Comparison of ENCODE assay signal across 26 cellular contexts in the genomic region with DNA sequence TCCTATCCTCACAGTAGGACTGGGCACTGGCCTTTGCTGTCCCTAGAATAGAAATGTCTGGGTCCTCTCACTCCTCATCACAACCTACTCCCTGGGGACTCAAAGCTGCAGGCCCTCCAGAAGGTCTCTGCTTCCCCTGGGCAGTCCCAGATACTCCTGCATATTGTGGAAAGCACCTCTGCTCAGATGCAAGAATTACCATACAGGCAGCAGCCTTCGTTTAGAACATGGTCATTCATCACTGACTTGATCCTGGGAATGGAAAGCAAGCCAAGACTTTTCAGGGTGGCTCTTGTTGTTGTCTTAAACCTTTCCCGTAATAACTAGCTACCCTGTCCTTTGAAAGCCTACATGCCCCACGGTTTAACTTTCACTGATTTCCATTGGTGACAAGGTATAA. TPM values are rescaled to one million over a fixed set of nuclear protein-coding genes. Genes with fewer than 3 reads are reported as not detected.
DNase-seq lines count a peak whose midpoint lies in the region; ATAC-seq and TF ChIP-seq lines count a peak whose summit lies in the region.
"Had no signal": no experiment of that assay in that cellular context is flagged by ENCODE, and none has a peak within 500 bp of the region (broad histone marks: within the 10 kb centered on the region; RNA-seq: fewer than 3 reads in every experiment).

No MANE protein-coding gene starts in this region.

- H3K27ac ChIP-seq in VCaP (peak overlapping the region; percentile 56), fibroblast of lung (ENCODE audit: insufficient read depth, low read length) (no peak overlapping the region), smooth muscle cell (ENCODE audit: low read depth) (peak overlapping the region; percentile 83)
- H3K27ac ChIP-seq: heart right ventricle, neutrophil, tibial artery had no signal

- no peaks in the 10 kb centered on the region for H3K9me3 Mint-ChIP-seq in HFFc6
- H3K9me3 Mint-ChIP-seq: activated CD4-positive, alpha-beta memory T cell treated with anti-CD3 and anti-CD28 coated beads, Interleukin-2, amount 10 ng/mL, durations not matched to agents 7 days and 5 days; IgD-negative memory B cell had no signal

- H3K36me3 ChIP-seq in fibroblast of lung (ENCODE audit: control insufficient read depth, insufficient read depth, low read length) = no peaks in the 10 kb centered on the region
- H3K36me3 ChIP-seq in smooth muscle cell (ENCODE audit: low read depth) = no peaks in the 10 kb centered on the region
- H3K36me3 ChIP-seq in mucosa of descending colon (ENCODE audit: low read depth) = no peaks in the 10 kb centered on the region
- H3K36me3 ChIP-seq in MG63 = no peaks in the 10 kb centered on the region
- H3K36me3 ChIP-seq: heart right ventricle, neutrophil, SJSA1, tibial artery had no signal

- no peak overlapping the region for H2AFZ ChIP-seq in fibroblast of lung (ENCODE audit: low read length)
- H2AFZ ChIP-seq in smooth muscle cell (ENCODE audit: low read depth) = no peak overlapping the region

- H3K4me3 ChIP-seq in fibroblast of lung (replicated peaks in 1 of 4; ENCODE audit: control extremely low read depth in 1 of 4, insufficient read depth in 1 of 4, low read depth in 3 of 4, low read length in 4 of 4) (no peak overlapping the region), smooth muscle cell (no peak overlapping the region), mucosa of descending colon (no peak overlapping the region), MG63 (no peak overlapping the region)
- H3K4me3 ChIP-seq: heart right ventricle, SJSA1, tibial artery had no signal

- peaks cover 3% of the 10 kb centered on the region for H3K27me3 Mint-ChIP-seq in HFFc6 (ENCODE audit: insufficient read depth)
- H3K27me3 Mint-ChIP-seq: activated naive CD8-positive, alpha-beta T cell had no signal

- ATAC-seq in mucosa of descending colon = no peak
- ATAC-seq: heart right ventricle had no signal

- intact Hi-C loops in mucosa of descending colon (cut with DNase I, micrococcal nuclease) = no loop called here

- H3K79me2 ChIP-seq in fibroblast of lung (ENCODE audit: control insufficient read depth, insufficient read depth, low read length) = no peaks in the 10 kb centered on the region
- H3K79me2 ChIP-seq in smooth muscle cell (ENCODE audit: low read depth) = no peaks in the 10 kb centered on the region

- peaks cover 4% of the 10 kb centered on the region for H3F3A ChIP-seq in smooth muscle cell (ENCODE audit: low read depth)

- H3K4me3 Mint-ChIP-seq in HFFc6 = peak overlapping the region; percentile 67
- H3K4me3 Mint-ChIP-seq: activated CD4-positive, alpha-beta memory T cell treated with anti-CD3 and anti-CD28 coated beads, Interleukin-2, amount 10 ng/mL, durations not matched to agents 7 days and 5 days; activated naive CD8-positive, alpha-beta T cell; H9; memory B cell; naive B cell had no signal

- peak overlapping the region; percentile 85 for H3K27ac Mint-ChIP-seq in HFFc6
- H3K27ac Mint-ChIP-seq: activated CD4-positive, alpha-beta memory T cell treated with anti-CD3 and anti-CD28 coated beads, Interleukin-2, amount 10 ng/mL, durations not matched to agents 7 days and 5 days; activated naive CD8-positive, alpha-beta T cell; IgD-negative memory B cell; memory B cell had no signal

- H3K4me1 ChIP-seq in fibroblast of lung (ENCODE audit: control insufficient read depth, extremely low read depth, insufficient read depth, low read length) (peaks cover 18% of the 10 kb centered on the region), smooth muscle cell (ENCODE audit: low read depth) (peaks cover 4% of the 10 kb centered on the region), mucosa of descending colon (ENCODE audit: low read depth) (peaks cover 5% of the 10 kb centered on the region)
- H3K4me1 ChIP-seq: Caco-2 had no signal

- no peak for TF ChIP-seq CTCF in HFFc6 (IDR thresholded peaks at IDR 0.05)
- no peak for TF ChIP-seq CTCF in VCaP (conservative IDR thresholded peaks at IDR 0.05)
- no peak for TF ChIP-seq CTCF in fibroblast of lung (conservative IDR thresholded peaks at IDR 0.05 in 1 of 2, IDR thresholded peaks at IDR 0.05 in 1 of 2; ENCODE audit: low read depth in 1 of 2, low read length in 2 of 2)
- TF ChIP-seq CTCF in smooth muscle cell (IDR thresholded peaks at IDR 0.05; ENCODE audit: borderline replicate concordance, insufficient read depth, poor library complexity, severe bottlenecking) = no peak
- no peak for TF ChIP-seq CTCF in mucosa of descending colon (IDR thresholded peaks at IDR 0.05)

- H3K27me3 ChIP-seq in fibroblast of lung (ENCODE audit: control insufficient read depth, insufficient read depth, low read length) = no peaks in the 10 kb centered on the region
- H3K27me3 ChIP-seq in smooth muscle cell (ENCODE audit: low read depth) = no peaks in the 10 kb centered on the region
- H3K27me3 ChIP-seq in MG63 = no peaks in the 10 kb centered on the region
- H3K27me3 ChIP-seq: heart right ventricle, SJSA1, tibial artery had no signal

- DNase-seq in HFFc6 = no peak
- DNase-seq in fibroblast of lung (ENCODE audit: low read depth in 2 of 2) = no peak
- DNase-seq in smooth muscle cell (lab: John Stamatoyannopoulos, UW; ENCODE audit: unreplicated experiment) = no peak
- no peak for DNase-seq in mucosa of descending colon
- no peak for DNase-seq in MG63
- DNase-seq in midbrain (lab: John Stamatoyannopoulos, UW) = no peak
- DNase-seq: activated CD4-positive, alpha-beta memory T cell treated with anti-CD3 and anti-CD28 coated beads, Interleukin-2, amount 10 ng/mL, durations not matched to agents 7 days and 5 days; C1 segment of cervical spinal cord; Caco-2; DND-41; H9; heart right ventricle; naive B cell; NCI-H1105; NCI-H1930; NCI-H69; small intestine; stimulated activated CD4-positive, alpha-beta T cell treated with anti-CD3 and anti-CD28 coated beads, Interleukin-2, amount 100 ng/mL, for 24 hours; T-helper 1 cell; tibial artery had no signal

- H4K20me1 ChIP-seq in fibroblast of lung (ENCODE audit: control insufficient read depth, extremely low read depth, insufficient read depth, low read length) (no peaks in the 10 kb centered on the region), smooth muscle cell (ENCODE audit: low read depth) (no peaks in the 10 kb centered on the region)

- H3K9ac ChIP-seq in fibroblast of lung (ENCODE audit: insufficient read depth, low read length) (no peak overlapping the region), smooth muscle cell (ENCODE audit: low read depth) (no peak overlapping the region)

- H3K36me3 Mint-ChIP-seq in HFFc6 (ENCODE audit: low read depth) = no peaks in the 10 kb centered on the region
- H3K36me3 Mint-ChIP-seq: IgD-negative memory B cell, memory B cell, naive B cell had no signal

- 25% methylated on average over 3 of the region's 3 CpGs for WGBS in smooth muscle cell (ENCODE audit: low lambda C conversion rate)

- no peaks in the 10 kb centered on the region for H3K9me3 ChIP-seq in fibroblast of lung (ENCODE audit: control insufficient read depth, insufficient read depth, low read depth, low read length)
- no peaks in the 10 kb centered on the region for H3K9me3 ChIP-seq in smooth muscle cell (replicated peaks; ENCODE audit: low read depth)
- H3K9me3 ChIP-seq in mucosa of descending colon = no peaks in the 10 kb centered on the region
- H3K9me3 ChIP-seq in MG63 = no peaks in the 10 kb centered on the region
- H3K9me3 ChIP-seq: Caco-2, heart right ventricle, neutrophil, SJSA1, tibial artery had no signal

- H3K4me2 ChIP-seq in fibroblast of lung (ENCODE audit: extremely low read depth, insufficient read depth, low read length) (peak overlapping the region; percentile 51), smooth muscle cell (peak overlapping the region; percentile 46)

- H3K4me1 Mint-ChIP-seq in HFFc6 (ENCODE audit: low read depth) = peaks cover 38% of the 10 kb centered on the region
- H3K4me1 Mint-ChIP-seq: activated CD4-positive, alpha-beta memory T cell treated with anti-CD3 and anti-CD28 coated beads, Interleukin-2, amount 10 ng/mL, durations not matched to agents 7 days and 5 days; IgD-negative memory B cell; memory B cell; naive B cell had no signal

RNA-seq across cellular contexts. Expression of gene NPAS2, which starts 53.1 kb away (rescaled TPM):
- 10 to 100 TPM in 2 of 6 experiments, 1 to 10 TPM in 4; 8.8 to 14.7 (median 9.3) TPM for total RNA-seq in HFFc6 (2021; fragmentation: NEBNext Ultra II Directional; extraction: Animal tissue kit (Norgen Biotek cat#: 25700))
- 2.3 and 3.6 TPM in 2 replicates for total RNA-seq in fibroblast of lung
- polyA plus RNA-seq in fibroblast of lung = 4.9 and 8.7 TPM in 2 replicates
- 6.8 and 10.8 TPM in 2 replicates for polyA plus RNA-seq in fibroblast of lung (2012)
- 7.2 and 24.0 TPM in 2 replicates for polyA minus RNA-seq in fibroblast of lung (ENCODE audit: low replicate concordance)
- total RNA-seq in smooth muscle cell = 10.8 and 20.7 TPM in 2 replicates
- 20.2 and 24.3 TPM in 2 replicates for polyA plus RNA-seq in smooth muscle cell
- total RNA-seq in mucosa of descending colon = 10 to 100 TPM; 42.5 to 53.1 (median 46.5) TPM
- 0.07 and 0.16 TPM in 2 replicates for total RNA-seq in MG63 (2014; rRNA removed; shearing (Covaris generic); ENCODE audit: low replicate concordance)
